In the genomic region with DNA sequence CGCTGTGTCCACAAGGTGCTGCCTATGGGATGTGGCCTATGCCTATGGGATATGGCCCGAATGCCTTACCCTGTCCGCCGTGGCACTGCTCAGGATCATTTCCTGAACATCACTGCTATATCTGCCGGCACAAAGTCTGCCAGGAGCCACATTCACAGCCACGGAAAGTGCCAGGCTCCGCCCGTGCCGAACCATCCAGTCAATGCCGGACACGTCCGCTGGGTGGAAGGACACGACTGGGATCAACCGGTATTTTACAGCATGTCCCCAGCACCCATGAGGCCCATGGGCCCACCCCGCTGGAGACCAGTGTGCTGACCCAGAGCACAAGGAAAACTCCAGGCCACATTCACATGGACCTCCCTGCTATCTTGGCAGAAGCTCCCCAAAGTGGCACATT, we compare ENCODE assay signal across 33 cellular contexts.
"Had no signal": no experiment of that assay in that cellular context is flagged by ENCODE, and none has a peak within 500 bp of the region (broad histone marks: within the 10 kb centered on the region; RNA-seq: fewer than 3 reads in every experiment).

No MANE protein-coding gene starts in this region.

- H3K4me3 Mint-ChIP-seq: activated CD4-positive, alpha-beta memory T cell treated with anti-CD3 and anti-CD28 coated beads, Interleukin-2, amount 10 ng/mL, durations not matched to agents 7 days and 5 days; activated CD4-positive, alpha-beta T cell treated with anti-CD3 and anti-CD28 coated beads for 36 hours; activated CD4-positive, alpha-beta T cell treated with anti-CD3 and anti-CD28 coated beads, Interleukin-2, amount 10 ng/mL, durations not matched to agents 24 days and 14 days; activated naive CD4-positive, alpha-beta T cell treated with anti-CD3 and anti-CD28 coated beads for 36 hours; activated naive CD4-positive, alpha-beta T cell treated with anti-CD3 and anti-CD28 coated beads, Interleukin-2, amount 50 U/mL, for 24 hours; activated naive CD8-positive, alpha-beta T cell treated with anti-CD3 and anti-CD28 coated beads for 36 hours; activated T-helper 1 cell treated with anti-CD3 and anti-CD28 coated beads, Interleukin-12 subunit alpha, Interleukin-12 subunit beta, Interleukin-2, Interleukin-4 antibody, amounts not matched to agents 30 ng/mL and 10 ng/mL and 1 ng/mL, durations not matched to agents 14 hours and 24 hours and 36 hours; brain; effector memory CD8-positive, alpha-beta T cell; T-helper 17 cell; T-helper 2 cell treated with Interferon-gamma antibody and Interleukin-4, amounts not matched to agents 5 μg/mL and 100 μg/mL, for 36 hours had no signal

- DNase-seq: activated CD4-positive, alpha-beta memory T cell treated with anti-CD3 and anti-CD28 coated beads, Interleukin-2, amount 10 ng/mL, durations not matched to agents 7 days and 5 days; activated CD4-positive, alpha-beta T cell treated with anti-CD3 and anti-CD28 coated beads for 36 hours; activated CD4-positive, alpha-beta T cell treated with anti-CD3 and anti-CD28 coated beads, Interleukin-2, amount 10 ng/mL, durations not matched to agents 24 days and 14 days; activated CD4-positive, CD25-positive, alpha-beta regulatory T cell; activated CD4-positive, CD25-positive, alpha-beta regulatory T cell treated with anti-CD3 and anti-CD28 coated beads, Interleukin-2, amount 50 U/mL, for 72 hours; activated CD8-positive, alpha-beta memory T cell treated with anti-CD3 and anti-CD28 coated beads, Interleukin-2, amount 50 U/mL, for 48 hours; activated effector memory CD4-positive, alpha-beta T cell treated with anti-CD3 and anti-CD28 coated beads, Interleukin-2, amount 50 U/mL, for 16 hours; activated naive CD4-positive, alpha-beta T cell treated with anti-CD3 and anti-CD28 coated beads for 36 hours; activated naive CD8-positive, alpha-beta T cell treated with anti-CD3 and anti-CD28 coated beads for 36 hours; activated T-cell treated with anti-CD3 and anti-CD28 coated beads for 4 hours; activated T-cell treated with anti-CD3 and anti-CD28 coated beads, Interleukin-2, amount 50 U/mL, for 48 hours; central memory CD4-positive, alpha-beta T cell; cortex of kidney; dermis blood vessel endothelial cell; effector CD4-positive, alpha-beta T cell; effector memory CD8-positive, alpha-beta T cell; erythroblast; foreskin keratinocyte; gastrocnemius medialis; glutamatergic neuron; heart left ventricle; T-helper 1 cell; T-helper 17 cell; T1000 had no signal

- H3K4me3 ChIP-seq: ascending aorta, breast epithelium, cardiac muscle cell, esophagus muscularis mucosa, gastrocnemius medialis, heart left ventricle had no signal

- H3K9me3 Mint-ChIP-seq: activated CD4-positive, alpha-beta memory T cell treated with anti-CD3 and anti-CD28 coated beads, Interleukin-2, amount 10 ng/mL, durations not matched to agents 7 days and 5 days; activated CD4-positive, alpha-beta T cell treated with anti-CD3 and anti-CD28 coated beads, Interleukin-2, amount 10 ng/mL, durations not matched to agents 24 days and 14 days; activated naive CD4-positive, alpha-beta T cell treated with anti-CD3 and anti-CD28 coated beads for 36 hours; activated naive CD4-positive, alpha-beta T cell treated with anti-CD3 and anti-CD28 coated beads, Interleukin-2, amount 50 U/mL, for 24 hours; activated naive CD8-positive, alpha-beta T cell treated with anti-CD3 and anti-CD28 coated beads for 36 hours; activated T-helper 1 cell treated with anti-CD3 and anti-CD28 coated beads, Interleukin-12 subunit alpha, Interleukin-12 subunit beta, Interleukin-2, Interleukin-4 antibody, amounts not matched to agents 30 ng/mL and 10 ng/mL and 1 ng/mL, durations not matched to agents 14 hours and 24 hours and 36 hours; activated T-helper 2 cell treated with anti-CD3 and anti-CD28 coated beads, Interferon-gamma antibody, Interleukin-2, Interleukin-4, amounts not matched to agents 10 μg/mL and 5 μg/mL and 100 μg/mL, durations not matched to agents 14 hours and 24 hours and 36 hours; brain; effector memory CD8-positive, alpha-beta T cell; T-helper 2 cell treated with Interferon-gamma antibody and Interleukin-4, amounts not matched to agents 5 μg/mL and 100 μg/mL, for 36 hours had no signal

- H3K4me1 ChIP-seq: ascending aorta, breast epithelium, foreskin keratinocyte had no signal

- H3K27ac ChIP-seq: ascending aorta, breast epithelium, cardiac muscle cell, esophagus muscularis mucosa, foreskin keratinocyte, gastrocnemius medialis, heart left ventricle had no signal

- H3K9me3 ChIP-seq: ascending aorta, breast epithelium, esophagus muscularis mucosa, gastrocnemius medialis, heart left ventricle had no signal

- H3K27ac Mint-ChIP-seq: activated CD4-positive, alpha-beta memory T cell treated with anti-CD3 and anti-CD28 coated beads, Interleukin-2, amount 10 ng/mL, durations not matched to agents 7 days and 5 days; activated CD4-positive, alpha-beta T cell treated with anti-CD3 and anti-CD28 coated beads for 36 hours; activated CD4-positive, alpha-beta T cell treated with anti-CD3 and anti-CD28 coated beads, Interleukin-2, amount 10 ng/mL, durations not matched to agents 24 days and 14 days; activated naive CD4-positive, alpha-beta T cell treated with anti-CD3 and anti-CD28 coated beads for 36 hours; activated naive CD4-positive, alpha-beta T cell treated with anti-CD3 and anti-CD28 coated beads, Interleukin-2, amount 50 U/mL, for 24 hours; activated naive CD8-positive, alpha-beta T cell treated with anti-CD3 and anti-CD28 coated beads for 36 hours; activated T-helper 1 cell treated with anti-CD3 and anti-CD28 coated beads, Interleukin-12 subunit alpha, Interleukin-12 subunit beta, Interleukin-2, Interleukin-4 antibody, amounts not matched to agents 30 ng/mL and 10 ng/mL and 1 ng/mL, durations not matched to agents 14 hours and 24 hours and 36 hours; activated T-helper 2 cell treated with anti-CD3 and anti-CD28 coated beads, Interferon-gamma antibody, Interleukin-2, Interleukin-4, amounts not matched to agents 10 μg/mL and 5 μg/mL and 100 μg/mL, durations not matched to agents 14 hours and 24 hours and 36 hours; brain; effector memory CD8-positive, alpha-beta T cell; T-helper 2 cell treated with Interferon-gamma antibody and Interleukin-4, amounts not matched to agents 5 μg/mL and 100 μg/mL, for 36 hours had no signal

- H3K27me3 ChIP-seq: ascending aorta, breast epithelium, cardiac muscle cell, esophagus muscularis mucosa, foreskin keratinocyte, gastrocnemius medialis, heart left ventricle had no signal

- ATAC-seq: activated CD4-positive, alpha-beta T cell treated with anti-CD3 and anti-CD28 coated beads for 36 hours; effector memory CD8-positive, alpha-beta T cell; foreskin keratinocyte; gastrocnemius medialis; heart left ventricle; T-helper 17 cell had no signal

- H3K27me3 Mint-ChIP-seq: activated CD4-positive, alpha-beta memory T cell treated with anti-CD3 and anti-CD28 coated beads, Interleukin-2, amount 10 ng/mL, durations not matched to agents 7 days and 5 days; activated CD4-positive, alpha-beta T cell treated with anti-CD3 and anti-CD28 coated beads for 36 hours; activated CD4-positive, alpha-beta T cell treated with anti-CD3 and anti-CD28 coated beads, Interleukin-2, amount 10 ng/mL, durations not matched to agents 24 days and 14 days; activated naive CD4-positive, alpha-beta T cell treated with anti-CD3 and anti-CD28 coated beads, Interleukin-2, amount 50 U/mL, for 24 hours; activated naive CD8-positive, alpha-beta T cell treated with anti-CD3 and anti-CD28 coated beads for 36 hours; brain; effector memory CD8-positive, alpha-beta T cell; T-helper 17 cell had no signal
